Comparison of ENCODE assay signal across 21 cellular contexts in the genomic region with DNA sequence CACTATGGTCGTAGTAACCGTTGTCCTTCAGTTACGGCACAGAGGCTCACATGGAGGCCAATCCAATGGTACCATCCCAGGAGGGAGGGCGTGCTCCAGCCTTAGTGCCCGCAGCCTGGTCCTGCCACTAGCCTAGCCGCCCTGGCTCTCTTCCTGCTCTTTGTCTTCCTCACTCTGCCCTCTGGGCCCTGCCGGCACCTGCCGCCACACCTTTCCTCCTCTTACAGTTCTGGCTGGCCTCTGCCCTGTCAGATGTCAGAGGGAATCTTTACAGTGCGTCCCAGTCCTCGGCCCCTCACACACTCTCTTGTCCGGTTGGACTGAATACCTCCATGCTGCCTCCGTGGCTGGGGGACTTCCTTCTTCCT.
"Had no signal": no experiment of that assay in that cellular context is flagged by ENCODE, and none has a peak within 500 bp of the region (broad histone marks: within the 10 kb centered on the region; RNA-seq: fewer than 3 reads in every experiment).

No MANE protein-coding gene starts in this region.

- H3K9me3 ChIP-seq: spleen, thoracic aorta, vagina had no signal

- H3K36me3 ChIP-seq: neural progenitor cell had no signal

- ATAC-seq: activated T-cell treated with anti-CD3 and anti-CD28 coated beads, Interleukin-2, amount 50 U/mL, for 4 hours; left colon; naive thymus-derived CD4-positive, alpha-beta T cell; WTC11 had no signal

- H3K27ac Mint-ChIP-seq: activated naive CD4-positive, alpha-beta T cell treated with anti-CD3 and anti-CD28 coated beads for 36 hours; naive thymus-derived CD4-positive, alpha-beta T cell; neural progenitor cell; WTC11 had no signal

- H3K4me1 ChIP-seq: vagina had no signal

- H3K27me3 Mint-ChIP-seq: naive thymus-derived CD4-positive, alpha-beta T cell; type B pancreatic cell had no signal

- H3K27me3 ChIP-seq: cardiac muscle cell, neural progenitor cell, spleen, vagina had no signal

- H3K4me3 ChIP-seq: cardiac muscle cell, lung, neural progenitor cell, spleen, thoracic aorta, vagina had no signal

- DNase-seq: activated CD4-positive, alpha-beta T cell treated with anti-CD3 and anti-CD28 coated beads, Interleukin-2, amount 50 U/mL, for 4 hours; activated CD8-positive, alpha-beta memory T cell treated with anti-CD3 and anti-CD28 coated beads for 24 hours; activated CD8-positive, alpha-beta memory T cell treated with anti-CD3 and anti-CD28 coated beads, Interleukin-2, amount 50 U/mL, for 4 hours; activated naive CD4-positive, alpha-beta T cell treated with anti-CD3 and anti-CD28 coated beads for 36 hours; activated T-cell treated with anti-CD3 and anti-CD28 coated beads, Interleukin-2, amount 50 U/mL, for 4 hours; dermis blood vessel endothelial cell; effector CD8-positive, alpha-beta T cell; foreskin melanocyte; left colon; naive thymus-derived CD4-positive, alpha-beta T cell; stimulated activated CD4-positive, alpha-beta T cell treated with anti-CD3 and anti-CD28 coated beads, Interleukin-4, amount 100 ng/mL, for 1 hour; stimulated activated naive CD4-positive, alpha-beta T cell treated with Interleukin-2 at 50 U/mL for 16 hours; T1000 had no signal

- H3K27ac ChIP-seq: cardiac muscle cell, neural progenitor cell, spleen, thoracic aorta, vagina had no signal

- H3K9me3 Mint-ChIP-seq: activated naive CD4-positive, alpha-beta T cell treated with anti-CD3 and anti-CD28 coated beads for 36 hours; activated T-cell treated with anti-CD3 and anti-CD28 coated beads, Interleukin-2, amount 50 U/mL, for 4 hours; naive thymus-derived CD4-positive, alpha-beta T cell; neural progenitor cell; type B pancreatic cell; WTC11 had no signal

- H3K4me1 Mint-ChIP-seq: naive thymus-derived CD4-positive, alpha-beta T cell; WTC11 had no signal

- H3K4me3 Mint-ChIP-seq: activated naive CD4-positive, alpha-beta T cell treated with anti-CD3 and anti-CD28 coated beads for 36 hours; activated T-cell treated with anti-CD3 and anti-CD28 coated beads, Interleukin-2, amount 50 U/mL, for 4 hours; naive thymus-derived CD4-positive, alpha-beta T cell; neural progenitor cell; type B pancreatic cell; WTC11 had no signal
